In the genomic region with DNA sequence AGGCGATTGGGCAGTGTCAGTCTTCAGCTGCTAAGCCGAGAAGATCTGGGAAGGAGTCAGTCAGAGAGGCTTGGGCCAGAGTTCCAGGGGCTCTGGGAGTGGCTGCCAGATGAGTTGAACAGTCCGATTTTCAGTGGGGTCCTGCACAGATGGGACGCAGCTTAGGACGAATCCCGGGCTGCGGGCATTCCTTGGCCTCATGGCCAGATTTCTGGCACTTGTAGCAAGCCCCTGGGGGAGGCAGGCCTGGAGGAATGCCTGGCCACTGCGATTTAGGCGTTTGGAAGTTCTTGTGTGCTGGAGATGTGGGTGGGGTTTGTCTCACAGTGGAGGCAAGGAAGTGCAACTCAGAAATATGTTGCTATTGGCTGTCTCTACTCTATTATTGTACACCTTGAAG, we compare ENCODE assay signal across 6 cellular contexts.
DNase-seq lines count a peak whose midpoint lies in the region; TF ChIP-seq lines count a peak whose summit lies in the region.
"Not testable (repeated sequence)": the region's sequence is repeated elsewhere in the genome, so short reads cannot be mapped to it uniquely, and the experiment has no call there.

No MANE protein-coding gene starts in this region.

- not testable (repeated sequence) for H2BK12ac ChIP-seq in H9 (ENCODE audit: insufficient read length, low read depth, low read length)

- H3K27me3 ChIP-seq in H9 (ENCODE audit: insufficient read depth, low read length); HUES64 (ENCODE audit: insufficient read depth, low read length); endodermal cell (ENCODE audit: control insufficient read depth, insufficient read depth, low read length, poor library complexity, severe bottlenecking); iPS-18a (ENCODE audit: control insufficient read depth, insufficient read depth, low read length); mesendoderm (ENCODE audit: insufficient read depth, low read length, poor library complexity): not testable (repeated sequence)

- not testable (repeated sequence) for H3K27ac ChIP-seq in H9 (ENCODE audit: insufficient read length, low read depth, low read length); HUES64 (ENCODE audit: low read depth, low read length); endodermal cell (ENCODE audit: low read depth, low read length); iPS-18a (ENCODE audit: low read length)
- peak overlapping the region; percentile 73 for H3K27ac ChIP-seq in mesendoderm (ENCODE audit: low read depth, low read length)

- H3K4ac ChIP-seq in H9 (ENCODE audit: low read depth, low read length) = not testable (repeated sequence)
- peak overlapping the region; percentile 89 for H3K4ac ChIP-seq in mesendoderm (ENCODE audit: low read depth, low read length)

- H2AK5ac ChIP-seq in H9 (ENCODE audit: insufficient read length, low read length); mesendoderm (ENCODE audit: low read length): not testable (repeated sequence)

- not testable (repeated sequence) for H3K79me1 ChIP-seq in H9 (ENCODE audit: insufficient read depth, low read depth, low read length, poor library complexity, severe bottlenecking); mesendoderm (ENCODE audit: low read length)

- H3K9ac ChIP-seq in H9 (ENCODE audit: extremely low read depth, insufficient read length, low read length); iPS-18a (ENCODE audit: low read length): not testable (repeated sequence)
- H3K9ac ChIP-seq in HUES64 (ENCODE audit: low read depth, low read length) = peak overlapping the region; percentile 77; the same call in 1 of the 2 replicates
- H3K9ac ChIP-seq in endodermal cell (ENCODE audit: extremely low read depth, low read length, poor library complexity, severe bottlenecking) = peak overlapping the region; percentile 94
- peak overlapping the region; percentile 42 for H3K9ac ChIP-seq in mesendoderm (ENCODE audit: low read length)

- H3K9me3 ChIP-seq in H9 (ENCODE audit: control insufficient read depth, low read depth, low read length); HUES64 (ENCODE audit: insufficient read depth, low read depth, low read length); endodermal cell (ENCODE audit: control insufficient read depth, low read length); iPS-18a (ENCODE audit: control insufficient read depth, low read depth, low read length): not testable (repeated sequence)

- H3K36me3 Mint-ChIP-seq in H9 (ENCODE audit: insufficient read depth in 1 of 3, low read depth in 3 of 3) = peaks cover 22 to 32% (median 23%) of the 10 kb centered on the region in 3 experiments
- H3K36me3 Mint-ChIP-seq in endodermal cell (ENCODE audit: low read depth) = peaks cover 34% of the 10 kb centered on the region

- not testable (repeated sequence) for H2BK15ac ChIP-seq in H9 (ENCODE audit: low read depth, low read length); mesendoderm (replicated peaks; ENCODE audit: low read depth)

- not testable (repeated sequence) for H3K23ac ChIP-seq in H9 (ENCODE audit: insufficient read length, low read depth, low read length); mesendoderm (ENCODE audit: low read length)

- H2BK20ac ChIP-seq in H9 (ENCODE audit: low read depth, low read length, poor library complexity, severe bottlenecking) = not testable (repeated sequence)

- H2BK120ac ChIP-seq in H9 (ENCODE audit: low read depth, low read length, poor library complexity, severe bottlenecking) = not testable (repeated sequence)
- H2BK120ac ChIP-seq in mesendoderm (ENCODE audit: low read depth, low read length) = peak overlapping the region; percentile 98

- peak overlapping the region; percentile 73 for H3K4me2 ChIP-seq in H9 (ENCODE audit: insufficient read depth, insufficient read length, low read length)
- H3K4me2 ChIP-seq in mesendoderm (ENCODE audit: low read length) = not testable (repeated sequence)

- no CpG with 5 or more reads among the region's 9 CpGs for WGBS in H9 (ENCODE audit: extremely low coverage, insufficient read length, low lambda C conversion rate)
- WGBS in HUES64 = 59% methylated on average over 9 of the region's 9 CpGs
- WGBS in endodermal cell (ENCODE audit: insufficient coverage in 1 of 2, insufficient read length in 1 of 2), 2 experiments = 53 to 80% methylated on average over 1 to 9 of the region's 9 CpGs
- WGBS in mesendoderm (ENCODE audit: extremely low coverage, insufficient coverage, low lambda C conversion rate) = no CpG with 5 or more reads among the region's 9 CpGs

- not testable (repeated sequence) for H3K23me2 ChIP-seq in H9 (ENCODE audit: insufficient read length, low read depth, low read length, poor library complexity, severe bottlenecking)

- not testable (repeated sequence) for H3K27me3 Mint-ChIP-seq in H9 (ENCODE audit: low read depth); endodermal cell (ENCODE audit: insufficient read depth)

- peak overlapping the region; percentile 33 to 73; a peak in 4 of 5 replicates for H3K4me3 Mint-ChIP-seq in H9
- H3K4me3 Mint-ChIP-seq in endodermal cell = peak overlapping the region; percentile 93

- H3K4me3 ChIP-seq in HUES64 (ENCODE audit: low read length) = peak overlapping the region; percentile 63
- peak overlapping the region; percentile 93 for H3K4me3 ChIP-seq in endodermal cell (ENCODE audit: low read length)
- H3K4me3 ChIP-seq in iPS-18a (ENCODE audit: low read length) = peak overlapping the region; percentile 33
- H3K4me3 ChIP-seq in mesendoderm (ENCODE audit: low read length) = not testable (repeated sequence)

- not testable (repeated sequence) for H3T11ph ChIP-seq in H9 (ENCODE audit: low read length)

- H3K4me1 ChIP-seq in H9 (ENCODE audit: insufficient read depth, low read length); endodermal cell (ENCODE audit: control insufficient read depth, insufficient read depth, low read length); mesendoderm (ENCODE audit: control insufficient read depth, low read depth, low read length): not testable (repeated sequence)
- H3K4me1 ChIP-seq in HUES64 (ENCODE audit: insufficient read depth, low read length) (peaks cover 22% of the 10 kb centered on the region), iPS-18a (ENCODE audit: control insufficient read depth, low read depth, low read length) (peaks cover 13% of the 10 kb centered on the region)

- H3K36me3 ChIP-seq in HUES64 (ENCODE audit: insufficient read depth, low read length) (peaks cover 34% of the 10 kb centered on the region), endodermal cell (ENCODE audit: control insufficient read depth, insufficient read depth, low read length) (peaks cover 31% of the 10 kb centered on the region)
- not testable (repeated sequence) for H3K36me3 ChIP-seq in iPS-18a (ENCODE audit: control insufficient read depth, low read depth, low read length); mesendoderm (ENCODE audit: control insufficient read depth, insufficient read depth, low read length)

- H3K79me2 ChIP-seq in H9 (ENCODE audit: insufficient read depth, low read length); mesendoderm (ENCODE audit: control insufficient read depth, insufficient read depth, low read length): not testable (repeated sequence)

- H4K91ac ChIP-seq in H9 (ENCODE audit: insufficient read length, low read depth, low read length) = not testable (repeated sequence)

- not testable (repeated sequence) for H4K20me1 ChIP-seq in H9 (ENCODE audit: control insufficient read depth, insufficient read depth, insufficient read length)

- peaks cover 36 to 73% of the 10 kb centered on the region in 2 experiments for H3K4me1 Mint-ChIP-seq in H9
- H3K4me1 Mint-ChIP-seq in endodermal cell = peaks cover 62% of the 10 kb centered on the region

- peaks cover 11 to 14% of the 10 kb centered on the region in 2 experiments; a peak in 4 of 5 replicates for H3K9me3 Mint-ChIP-seq in H9
- H3K9me3 Mint-ChIP-seq in endodermal cell = not testable (repeated sequence)

- H2BK5ac ChIP-seq in H9 (ENCODE audit: insufficient read length, low read length) = not testable (repeated sequence)
- H2BK5ac ChIP-seq in mesendoderm (ENCODE audit: low read length) = peak overlapping the region; percentile 80

- TF ChIP-seq CTCF in H9 (conservative IDR thresholded peaks at IDR 0.05); endodermal cell (conservative IDR thresholded peaks at IDR 0.05): not testable (repeated sequence)

- not testable (repeated sequence) for H4K8ac ChIP-seq in H9 (replicated peaks; ENCODE audit: insufficient read length, low read depth, low read length); mesendoderm (ENCODE audit: low read depth, low read length)

- not testable (repeated sequence) for H3K18ac ChIP-seq in H9 (ENCODE audit: insufficient read length, low read depth, low read length)
- peak overlapping the region; percentile 99 for H3K18ac ChIP-seq in mesendoderm (ENCODE audit: low read length)

- H3K27ac Mint-ChIP-seq in H9 = peak overlapping the region in 1 of 3 experiments; percentile 66; a peak in 2 of 7 replicates
- peak overlapping the region; percentile 99 for H3K27ac Mint-ChIP-seq in endodermal cell

- not testable (repeated sequence) for H4K5ac ChIP-seq in H9 (ENCODE audit: insufficient read length, low read depth, low read length); mesendoderm (ENCODE audit: low read length)

- not testable (repeated sequence) for H3K14ac ChIP-seq in H9 (ENCODE audit: insufficient read depth, low read length)

- peak; percentile 24 for DNase-seq in ELF-1 (ENCODE audit: low read depth, low spot score)
- DNase-seq in H9, endodermal cell, mesendoderm: not testable (repeated sequence)

- H2AFZ ChIP-seq in H9 (ENCODE audit: low read length) = not testable (repeated sequence)

- H3K56ac ChIP-seq in H9 (ENCODE audit: insufficient read length, low read depth, low read length) = not testable (repeated sequence)
- H3K56ac ChIP-seq in mesendoderm (ENCODE audit: low read length) = peak overlapping the region; percentile 60
